ENCODE assay signal across 20 cellular contexts in the genomic region with DNA sequence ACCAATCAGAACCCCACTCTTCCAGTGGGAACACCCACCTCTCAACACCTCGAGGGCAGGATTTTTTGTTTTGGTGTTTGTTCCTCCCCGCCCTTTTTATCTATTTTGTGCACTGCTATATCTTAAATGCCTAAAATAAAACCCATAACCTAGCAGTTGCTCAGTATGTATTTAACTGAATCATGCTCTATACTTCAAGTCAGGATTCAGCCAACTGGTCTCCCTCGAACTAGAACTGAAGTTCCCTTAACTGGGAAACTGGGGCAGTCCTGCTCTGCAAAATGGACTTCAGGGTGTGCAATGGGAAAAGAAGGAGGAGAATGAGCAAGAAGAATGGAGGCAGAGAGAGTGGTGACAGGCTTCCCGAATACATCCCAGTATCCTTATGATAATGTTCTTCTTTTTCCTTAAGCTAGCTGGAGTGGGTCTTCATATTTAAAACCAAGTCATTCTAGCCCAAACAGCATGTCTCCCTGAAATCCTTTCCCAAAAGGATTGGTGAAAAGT. TPM values are rescaled to one million over a fixed set of nuclear protein-coding genes. Genes with fewer than 3 reads are reported as not detected.
A peak's percentile ranks its signal among the peaks of the same experiment; 100 is the strongest.
DNase-seq lines count a peak whose midpoint lies in the region; ATAC-seq and TF ChIP-seq lines count a peak whose summit lies in the region.
"Had no signal": no experiment of that assay in that cellular context is flagged by ENCODE, and none has a peak within 500 bp of the region (broad histone marks: within the 10 kb centered on the region; RNA-seq: fewer than 3 reads in every experiment).

No MANE protein-coding gene starts in this region.

- TF ChIP-seq CTCF in NB4 (IDR thresholded peaks at IDR 0.05; ENCODE audit: low read depth, low read length): no peak
- TF ChIP-seq CTCF in type B pancreatic cell (conservative IDR thresholded peaks at IDR 0.05): no peak

- H3K27ac ChIP-seq in caudate nucleus (ENCODE audit: low read depth, low read length) (peak overlapping the region; percentile 98), neuronal stem cell (replicated peaks; ENCODE audit: low read length) (no peak overlapping the region)

- H3K18ac ChIP-seq in neuronal stem cell (ENCODE audit: low read length): no peak overlapping the region

- no peak overlapping the region for H2BK12ac ChIP-seq in neuronal stem cell (ENCODE audit: low read length)

- DNase-seq in NB4 (ENCODE audit: low read depth) (no peak), caudate nucleus (lab: John Stamatoyannopoulos, UW) (no peak), neuronal stem cell (ENCODE audit: low spot score) (no peak), type B pancreatic cell (ENCODE audit: extremely low spot score, unreplicated experiment) (no peak), kidney tubule cell (ENCODE audit: low spot score) (no peak)
- DNase-seq: ACHN; AML-193; Caco-2; CD4-positive, CD25-positive, alpha-beta regulatory T cell; EL; IMR-90; MM.1S; NCI-H1105 treated with DMSO at 0.1 percent for 48 hours; NCI-H1694 treated with DMSO at 0.1 percent for 48 hours; NCI-H2107; NCI-H226; NCI-H524 treated with DMSO at 0.1 percent for 48 hours had no signal

- H3K14ac ChIP-seq in neuronal stem cell (ENCODE audit: low read length): no peak overlapping the region

- H3K4me3 ChIP-seq in NB4 (ENCODE audit: low read depth, low read length) (peak overlapping the region; percentile 71), neuronal stem cell (ENCODE audit: low read length in 2 of 2) (no peak overlapping the region)

- no peak overlapping the region for H3K23ac ChIP-seq in neuronal stem cell (ENCODE audit: low read depth, low read length, poor library complexity)

- H2AK5ac ChIP-seq in neuronal stem cell (ENCODE audit: low read depth, low read length): peak overlapping the region; percentile 33

- H3K4me3 Mint-ChIP-seq in type B pancreatic cell: no peak overlapping the region
- no peak overlapping the region for H3K4me3 Mint-ChIP-seq in activated T-helper 17 cell treated with anti-CD3 and anti-CD28 coated beads, Interleukin-2, amount 50 U/mL, for 72 hours
- H3K4me3 Mint-ChIP-seq: CD4-positive, CD25-positive, alpha-beta regulatory T cell had no signal

- H3K36me3 Mint-ChIP-seq in type B pancreatic cell: no peaks in the 10 kb centered on the region
- H3K36me3 Mint-ChIP-seq in activated T-helper 17 cell treated with anti-CD3 and anti-CD28 coated beads, Interleukin-2, amount 50 U/mL, for 72 hours (ENCODE audit: low read depth): no peaks in the 10 kb centered on the region
- H3K36me3 Mint-ChIP-seq: CD4-positive, CD25-positive, alpha-beta regulatory T cell had no signal

- H2BK120ac ChIP-seq in neuronal stem cell (ENCODE audit: low read depth, low read length): no peak overlapping the region

- no peak overlapping the region for H3K4me2 ChIP-seq in neuronal stem cell (ENCODE audit: insufficient read depth, low read length, poor library complexity, severe bottlenecking)

- peaks cover 13% of the 10 kb centered on the region for H3K9me3 Mint-ChIP-seq in type B pancreatic cell
- no peaks in the 10 kb centered on the region for H3K9me3 Mint-ChIP-seq in activated T-helper 17 cell treated with anti-CD3 and anti-CD28 coated beads, Interleukin-2, amount 50 U/mL, for 72 hours
- H3K9me3 Mint-ChIP-seq: CD4-positive, CD25-positive, alpha-beta regulatory T cell had no signal

- WGBS in neuronal stem cell (ENCODE audit: extremely low coverage in 2 of 2, insufficient read length in 2 of 2, insufficient replicate concordance in 1 of 2), 2 donors: no CpG with 5 or more reads among the region's 4 CpGs

- no peaks in the 10 kb centered on the region for H3K27me3 Mint-ChIP-seq in type B pancreatic cell
- peaks cover 2% of the 10 kb centered on the region for H3K27me3 Mint-ChIP-seq in activated T-helper 17 cell treated with anti-CD3 and anti-CD28 coated beads, Interleukin-2, amount 50 U/mL, for 72 hours

- H3K4me1 Mint-ChIP-seq in type B pancreatic cell (ENCODE audit: unreplicated experiment): peaks cover 29% of the 10 kb centered on the region
- no peaks in the 10 kb centered on the region for H3K4me1 Mint-ChIP-seq in activated T-helper 17 cell treated with anti-CD3 and anti-CD28 coated beads, Interleukin-2, amount 50 U/mL, for 72 hours

- no peaks in the 10 kb centered on the region for H3K27me3 ChIP-seq in neuronal stem cell (ENCODE audit: control insufficient read depth in 3 of 3, insufficient read depth in 3 of 3, low read depth in 1 of 3, low read length in 3 of 3)

- no peak overlapping the region for H2BK15ac ChIP-seq in neuronal stem cell (ENCODE audit: low read length)

- H4K8ac ChIP-seq in neuronal stem cell (ENCODE audit: low read depth, low read length): no peak overlapping the region

- no peak overlapping the region for H3K9ac ChIP-seq in neuronal stem cell (ENCODE audit: low read depth, low read length, poor library complexity)

- peaks cover 7% of the 10 kb centered on the region in 2 donors for H3K4me1 ChIP-seq in neuronal stem cell (ENCODE audit: control insufficient read depth in 2 of 2, insufficient read depth in 1 of 2, low read depth in 1 of 2, low read length in 2 of 2)

- no peaks in the 10 kb centered on the region for H3K36me3 ChIP-seq in neuronal stem cell (replicated peaks in 1 of 2; ENCODE audit: control insufficient read depth in 2 of 2, insufficient read depth in 2 of 2, low read length in 2 of 2)

- no peaks in the 10 kb centered on the region for H3K79me1 ChIP-seq in neuronal stem cell (ENCODE audit: low read depth, low read length)

- H3K27ac Mint-ChIP-seq in type B pancreatic cell: peak overlapping the region; percentile 95
- no peak overlapping the region for H3K27ac Mint-ChIP-seq in activated T-helper 17 cell treated with anti-CD3 and anti-CD28 coated beads, Interleukin-2, amount 50 U/mL, for 72 hours

- peak overlapping the region; percentile 81 for H2AFZ ChIP-seq in neuronal stem cell (ENCODE audit: low read length)

- H3K9me3 ChIP-seq in neuronal stem cell (replicated peaks in 1 of 2; ENCODE audit: control insufficient read depth in 2 of 2, insufficient read depth in 1 of 2, low read depth in 1 of 2, low read length in 2 of 2): peaks cover 0 to 8% of the 10 kb centered on the region in 2 donors
- H3K9me3 ChIP-seq: Caco-2 had no signal

- H4K91ac ChIP-seq in neuronal stem cell (ENCODE audit: low read depth, low read length, poor library complexity): no peak overlapping the region

- H2BK5ac ChIP-seq in neuronal stem cell (ENCODE audit: low read length): no peak overlapping the region

- ATAC-seq in HG03025 (IDR thresholded peaks at IDR 0.05; ENCODE audit: low FRiP score, unreplicated experiment): no peak
- no peak for ATAC-seq in activated T-helper 17 cell treated with anti-CD3 and anti-CD28 coated beads, Interleukin-2, amount 50 U/mL, for 72 hours (replicated peaks)
- ATAC-seq: HCT116 had no signal

- H3K4ac ChIP-seq in neuronal stem cell (ENCODE audit: low read length): no peak overlapping the region

- no peak for TF ChIP-seq POLR2A in NB4 (IDR thresholded peaks at IDR 0.05; ENCODE audit: extremely low read depth, insufficient read length)

RNA-seq across cellular contexts. Expression of a gene that starts 20.9 kb away (rescaled TPM):
- 3.4 TPM for polyA plus RNA-seq in neuronal stem cell (2013, experiment 1 of 2)
- polyA plus RNA-seq in neuronal stem cell (2013, experiment 2 of 2): 3.5 TPM
- total RNA-seq in type B pancreatic cell (ENCODE audit: low replicate concordance): 53.2 and 56.1 TPM in 2 replicates
- 10 to 100 TPM; 13.3 to 15.6 TPM for total RNA-seq in activated T-helper 17 cell treated with anti-CD3 and anti-CD28 coated beads, Interleukin-2, amount 50 U/mL, for 72 hours
